1 cellular context compared by ENCODE assay signal in the genomic region with DNA sequence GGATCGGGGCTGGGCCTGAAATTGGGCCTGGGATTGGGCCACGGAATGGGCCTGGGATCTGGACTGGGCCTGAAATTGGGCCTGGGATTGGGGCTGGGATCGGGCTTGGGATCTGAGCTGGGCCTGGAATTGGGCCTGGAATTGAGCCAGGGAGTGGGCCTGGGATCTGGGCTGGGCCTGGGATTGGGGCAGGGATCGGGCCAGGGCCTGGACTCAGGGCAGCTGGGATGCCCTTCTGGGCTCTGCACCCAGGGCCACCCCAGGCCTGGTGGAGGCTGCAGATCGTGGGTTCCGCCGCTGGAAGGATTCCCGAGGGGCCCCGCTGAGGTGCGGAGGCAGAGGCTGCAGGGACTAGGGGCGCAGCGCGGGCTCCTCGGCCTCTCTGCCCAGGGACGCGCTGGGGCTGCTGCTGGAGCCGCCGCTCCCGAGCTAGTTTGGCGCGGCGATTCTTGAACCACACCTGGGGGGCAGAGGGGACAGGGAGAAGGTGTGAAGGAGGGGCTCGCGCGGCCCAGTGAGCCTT.
TF ChIP-seq lines count a peak whose summit lies in the region.

No MANE protein-coding gene starts in this region.

TF ChIP-seq in WTC11, 78 proteins besides CTCF, POLR2A, EP300 and RAD21 (continued from another document):
- TF ChIP-seq, protein P1, sequence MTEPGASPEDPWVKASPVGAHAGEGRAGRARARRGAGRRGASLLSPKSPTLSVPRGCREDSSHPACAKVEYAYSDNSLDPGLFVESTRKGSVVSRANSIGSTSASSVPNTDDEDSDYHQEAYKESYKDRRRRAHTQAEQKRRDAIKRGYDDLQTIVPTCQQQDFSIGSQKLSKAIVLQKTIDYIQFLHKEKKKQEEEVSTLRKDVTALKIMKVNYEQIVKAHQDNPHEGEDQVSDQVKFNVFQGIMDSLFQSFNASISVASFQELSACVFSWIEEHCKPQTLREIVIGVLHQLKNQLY (CRISPR knock-in tag; IDR thresholded peaks at IDR 0.05) = no peak
- TF ChIP-seq FOXP1 (CRISPR knock-in tag; IDR thresholded peaks at IDR 0.05; ENCODE audit: borderline replicate concordance) (no peak), MXD4 (CRISPR knock-in tag; IDR thresholded peaks at IDR 0.05; ENCODE audit: borderline replicate concordance) (no peak), IRF2 (CRISPR knock-in tag; IDR thresholded peaks at IDR 0.05; ENCODE audit: borderline replicate concordance, low read depth) (no peak), GTF2I (CRISPR knock-in tag; conservative IDR thresholded peaks at IDR 0.05) (no peak), HMGA2 (CRISPR knock-in tag; IDR thresholded peaks at IDR 0.05) (no peak), NFATC4 (CRISPR knock-in tag; IDR thresholded peaks at IDR 0.05) (no peak)
- TF ChIP-seq, protein P2, sequence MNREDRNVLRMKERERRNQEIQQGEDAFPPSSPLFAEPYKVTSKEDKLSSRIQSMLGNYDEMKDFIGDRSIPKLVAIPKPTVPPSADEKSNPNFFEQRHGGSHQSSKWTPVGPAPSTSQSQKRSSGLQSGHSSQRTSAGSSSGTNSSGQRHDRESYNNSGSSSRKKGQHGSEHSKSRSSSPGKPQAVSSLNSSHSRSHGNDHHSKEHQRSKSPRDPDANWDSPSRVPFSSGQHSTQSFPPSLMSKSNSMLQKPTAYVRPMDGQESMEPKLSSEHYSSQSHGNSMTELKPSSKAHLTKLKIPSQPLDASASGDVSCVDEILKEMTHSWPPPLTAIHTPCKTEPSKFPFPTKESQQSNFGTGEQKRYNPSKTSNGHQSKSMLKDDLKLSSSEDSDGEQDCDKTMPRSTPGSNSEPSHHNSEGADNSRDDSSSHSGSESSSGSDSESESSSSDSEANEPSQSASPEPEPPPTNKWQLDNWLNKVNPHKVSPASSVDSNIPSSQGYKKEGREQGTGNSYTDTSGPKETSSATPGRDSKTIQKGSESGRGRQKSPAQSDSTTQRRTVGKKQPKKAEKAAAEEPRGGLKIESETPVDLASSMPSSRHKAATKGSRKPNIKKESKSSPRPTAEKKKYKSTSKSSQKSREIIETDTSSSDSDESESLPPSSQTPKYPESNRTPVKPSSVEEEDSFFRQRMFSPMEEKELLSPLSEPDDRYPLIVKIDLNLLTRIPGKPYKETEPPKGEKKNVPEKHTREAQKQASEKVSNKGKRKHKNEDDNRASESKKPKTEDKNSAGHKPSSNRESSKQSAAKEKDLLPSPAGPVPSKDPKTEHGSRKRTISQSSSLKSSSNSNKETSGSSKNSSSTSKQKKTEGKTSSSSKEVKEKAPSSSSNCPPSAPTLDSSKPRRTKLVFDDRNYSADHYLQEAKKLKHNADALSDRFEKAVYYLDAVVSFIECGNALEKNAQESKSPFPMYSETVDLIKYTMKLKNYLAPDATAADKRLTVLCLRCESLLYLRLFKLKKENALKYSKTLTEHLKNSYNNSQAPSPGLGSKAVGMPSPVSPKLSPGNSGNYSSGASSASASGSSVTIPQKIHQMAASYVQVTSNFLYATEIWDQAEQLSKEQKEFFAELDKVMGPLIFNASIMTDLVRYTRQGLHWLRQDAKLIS (CRISPR knock-in tag; IDR thresholded peaks at IDR 0.05; ENCODE audit: borderline replicate concordance) = no peak
- TF ChIP-seq, protein P3, sequence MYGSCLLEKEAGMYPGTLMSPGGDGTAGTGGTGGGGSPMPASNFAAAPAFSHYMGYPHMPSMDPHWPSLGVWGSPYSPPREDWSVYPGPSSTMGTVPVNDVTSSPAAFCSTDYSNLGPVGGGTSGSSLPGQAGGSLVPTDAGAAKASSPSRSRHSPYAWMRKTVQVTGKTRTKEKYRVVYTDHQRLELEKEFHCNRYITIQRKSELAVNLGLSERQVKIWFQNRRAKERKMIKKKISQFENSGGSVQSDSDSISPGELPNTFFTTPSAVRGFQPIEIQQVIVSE (CRISPR knock-in tag; IDR thresholded peaks at IDR 0.05; ENCODE audit: borderline replicate concordance) = no peak
- TF ChIP-seq, protein P4, sequence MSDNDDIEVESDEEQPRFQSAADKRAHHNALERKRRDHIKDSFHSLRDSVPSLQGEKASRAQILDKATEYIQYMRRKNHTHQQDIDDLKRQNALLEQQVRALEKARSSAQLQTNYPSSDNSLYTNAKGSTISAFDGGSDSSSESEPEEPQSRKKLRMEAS (CRISPR knock-in tag; IDR thresholded peaks at IDR 0.05) = no peak
- TF ChIP-seq, protein P5, sequence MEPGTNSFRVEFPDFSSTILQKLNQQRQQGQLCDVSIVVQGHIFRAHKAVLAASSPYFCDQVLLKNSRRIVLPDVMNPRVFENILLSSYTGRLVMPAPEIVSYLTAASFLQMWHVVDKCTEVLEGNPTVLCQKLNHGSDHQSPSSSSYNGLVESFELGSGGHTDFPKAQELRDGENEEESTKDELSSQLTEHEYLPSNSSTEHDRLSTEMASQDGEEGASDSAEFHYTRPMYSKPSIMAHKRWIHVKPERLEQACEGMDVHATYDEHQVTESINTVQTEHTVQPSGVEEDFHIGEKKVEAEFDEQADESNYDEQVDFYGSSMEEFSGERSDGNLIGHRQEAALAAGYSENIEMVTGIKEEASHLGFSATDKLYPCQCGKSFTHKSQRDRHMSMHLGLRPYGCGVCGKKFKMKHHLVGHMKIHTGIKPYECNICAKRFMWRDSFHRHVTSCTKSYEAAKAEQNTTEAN (CRISPR knock-in tag; IDR thresholded peaks at IDR 0.05) = no peak
